Comparison of ENCODE assay signal across 8 cellular contexts in the genomic region with DNA sequence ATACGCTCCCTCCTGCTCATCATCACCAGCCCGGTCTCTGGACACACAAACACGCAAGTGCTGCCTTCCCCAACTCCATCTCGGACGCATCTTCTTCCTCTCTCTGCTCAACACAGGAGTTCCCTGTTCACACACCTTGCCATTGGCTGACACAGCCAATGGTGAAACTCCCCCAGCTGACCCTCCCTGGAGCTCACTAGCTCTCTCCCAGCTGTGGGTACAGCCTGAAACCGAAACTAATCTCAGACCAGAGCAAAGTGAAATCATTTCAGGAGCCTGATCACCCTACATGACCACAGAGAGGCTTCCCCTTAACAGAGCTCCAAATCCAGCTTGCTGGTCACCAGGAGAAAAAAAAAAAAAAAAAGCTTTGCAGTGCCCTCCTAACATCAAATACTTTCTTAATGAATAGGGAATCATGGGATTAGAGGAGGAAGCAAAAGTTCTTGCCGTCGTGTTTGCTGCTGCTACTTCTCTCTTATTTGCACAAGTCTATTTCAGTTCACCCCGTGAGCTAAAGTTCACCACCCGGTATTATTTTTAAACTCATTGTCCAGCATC. TPM values are rescaled to one million over a fixed set of nuclear protein-coding genes. Genes with fewer than 3 reads are reported as not detected.
DNase-seq lines count a peak whose midpoint lies in the region; ATAC-seq lines count a peak whose summit lies in the region.

No MANE protein-coding gene starts in this region.

- H3K4me1 Mint-ChIP-seq in activated naive CD4-positive, alpha-beta T cell treated with anti-CD3 and anti-CD28 coated beads, Interleukin-2, amount 50 U/mL, for 24 hours = peaks cover 42% of the 10 kb centered on the region

- H3K27ac ChIP-seq in rectal smooth muscle tissue (ENCODE audit: low read depth, low read length) = peak overlapping the region; percentile 97

- H3K4me1 ChIP-seq in rectal smooth muscle tissue (ENCODE audit: control insufficient read depth, insufficient read depth, low read length) = peaks cover 76% of the 10 kb centered on the region

- peaks cover 1% of the 10 kb centered on the region for H3K27me3 Mint-ChIP-seq in activated naive CD4-positive, alpha-beta T cell treated with anti-CD3 and anti-CD28 coated beads, Interleukin-2, amount 50 U/mL, for 24 hours

- ATAC-seq in GM18909 (IDR thresholded peaks at IDR 0.05; ENCODE audit: poor library complexity, unreplicated experiment) (peak; percentile 84), HG03066 (IDR thresholded peaks at IDR 0.05; ENCODE audit: low read depth, unreplicated experiment) (peak; percentile 89)

- no peaks in the 10 kb centered on the region for H3K36me3 Mint-ChIP-seq in activated naive CD4-positive, alpha-beta T cell treated with anti-CD3 and anti-CD28 coated beads, Interleukin-2, amount 50 U/mL, for 24 hours

- DNase-seq in CD1c-positive myeloid dendritic cell (ENCODE audit: extremely low spot score) (peak; percentile 93), NCI-H526 (lab: John Stamatoyannopoulos, UW) (peak; percentile 59 to 74), cardiac septum (ENCODE audit: low spot score) (peak; percentile 86), RKO (ENCODE audit: low spot score) (no peak)

- no peaks in the 10 kb centered on the region for H3K27me3 ChIP-seq in rectal smooth muscle tissue (ENCODE audit: control insufficient read depth, insufficient read depth, low read length)

- peak overlapping the region; percentile 39 for H3K9ac ChIP-seq in rectal smooth muscle tissue (ENCODE audit: low read length)

- no peaks in the 10 kb centered on the region for H3K9me3 Mint-ChIP-seq in activated naive CD4-positive, alpha-beta T cell treated with anti-CD3 and anti-CD28 coated beads, Interleukin-2, amount 50 U/mL, for 24 hours

- no peaks in the 10 kb centered on the region for H3K36me3 ChIP-seq in rectal smooth muscle tissue (ENCODE audit: control insufficient read depth, insufficient read depth, low read length)

- peak overlapping the region; percentile 83 for H3K4me3 Mint-ChIP-seq in activated naive CD4-positive, alpha-beta T cell treated with anti-CD3 and anti-CD28 coated beads, Interleukin-2, amount 50 U/mL, for 24 hours

- H3K27ac Mint-ChIP-seq in activated naive CD4-positive, alpha-beta T cell treated with anti-CD3 and anti-CD28 coated beads, Interleukin-2, amount 50 U/mL, for 24 hours = no peak overlapping the region

- intact Hi-C loops in cardiac septum (cut with DNase I) = no loop called here

- H3K4me3 ChIP-seq in rectal smooth muscle tissue (ENCODE audit: low read length) = peak overlapping the region; percentile 79

RNA-seq across cellular contexts. Expression of a gene that starts 8.3 kb away (rescaled TPM):
- total RNA-seq in cardiac septum = 46.6 TPM

RNA-seq across cellular contexts. Expression of a gene that starts 41.2 kb away (rescaled TPM):
- 55.3 TPM for total RNA-seq in cardiac septum
